8 cellular contexts compared by ENCODE assay signal in genomic region chr4:72569719-72570235, GRCh38. TPM values are rescaled to one million over a fixed set of nuclear protein-coding genes. Genes with fewer than 3 reads are reported as not detected.
DNase-seq lines count a peak whose midpoint lies in the region; ATAC-seq and TF ChIP-seq lines count a peak whose summit lies in the region.

No MANE protein-coding gene starts in this region.

- H3K27me3 ChIP-seq in H9 (ENCODE audit: insufficient read depth, low read length) (0 out of 2 replicates have a peak, but pooled peaks cover 2% of the 10 kb centered on the region), iPS-18a (ENCODE audit: control insufficient read depth, insufficient read depth, low read length) (peaks cover 7% of the 10 kb centered on the region), smooth muscle cell (ENCODE audit: low read depth) (no peaks in the 10 kb centered on the region)

- no peak overlapping the region for H2AK5ac ChIP-seq in H9 (ENCODE audit: insufficient read length, low read length)

- no peaks in the 10 kb centered on the region for H4K20me1 ChIP-seq in H9 (ENCODE audit: control insufficient read depth, insufficient read depth, insufficient read length)
- no peaks in the 10 kb centered on the region for H4K20me1 ChIP-seq in smooth muscle cell (ENCODE audit: low read depth)

- TF ChIP-seq CTCF in H9 (conservative IDR thresholded peaks at IDR 0.05): no peak
- no peak for TF ChIP-seq CTCF in smooth muscle cell (IDR thresholded peaks at IDR 0.05; ENCODE audit: borderline replicate concordance, insufficient read depth, poor library complexity, severe bottlenecking)

- H3K4ac ChIP-seq in H9 (ENCODE audit: low read depth, low read length): no peak overlapping the region

- H4K8ac ChIP-seq in H9 (replicated peaks; ENCODE audit: insufficient read length, low read depth, low read length): no peak overlapping the region

- peak overlapping the region; percentile 49 for H3K18ac ChIP-seq in H9 (ENCODE audit: insufficient read length, low read depth, low read length)

- no peak overlapping the region; the same call in 1 of the 2 replicates for H3K14ac ChIP-seq in H9 (ENCODE audit: insufficient read depth, low read length)

- peak overlapping the region in 1 of 3 experiments; percentile 23; a peak in 1 of 7 replicates for H3K27ac Mint-ChIP-seq in H9
- H3K27ac Mint-ChIP-seq in activated T-helper 2 cell treated with anti-CD3 and anti-CD28 coated beads, Interferon-gamma antibody, Interleukin-2, Interleukin-4, amounts not matched to agents 10 μg/mL and 5 μg/mL and 100 μg/mL, durations not matched to agents 14 hours and 24 hours and 36 hours: no peak overlapping the region

- peaks cover 22 to 24% of the 10 kb centered on the region in 2 experiments for H3K4me1 Mint-ChIP-seq in H9
- peaks cover 12% of the 10 kb centered on the region for H3K4me1 Mint-ChIP-seq in activated T-helper 2 cell treated with anti-CD3 and anti-CD28 coated beads, Interferon-gamma antibody, Interleukin-2, Interleukin-4, amounts not matched to agents 10 μg/mL and 5 μg/mL and 100 μg/mL, durations not matched to agents 14 hours and 24 hours and 36 hours (ENCODE audit: low read depth)

- peak overlapping the region; percentile 82 for H3K4me3 ChIP-seq in iPS-18a (ENCODE audit: low read length)
- H3K4me3 ChIP-seq in smooth muscle cell: peak overlapping the region; percentile 62

- ATAC-seq in HG03439 (IDR thresholded peaks at IDR 0.05; ENCODE audit: unreplicated experiment) (no peak), HG03045 (IDR thresholded peaks at IDR 0.05; ENCODE audit: unreplicated experiment) (no peak)

- H2BK120ac ChIP-seq in H9 (ENCODE audit: low read depth, low read length, poor library complexity, severe bottlenecking): no peak overlapping the region

- H3K4me1 ChIP-seq in H9 (ENCODE audit: insufficient read depth, low read length) (peaks cover 3% of the 10 kb centered on the region; the same call in 1 of the 2 replicates), iPS-18a (ENCODE audit: control insufficient read depth, low read depth, low read length) (peaks cover 16% of the 10 kb centered on the region), smooth muscle cell (ENCODE audit: low read depth) (peaks cover 7% of the 10 kb centered on the region)

- no peaks in the 10 kb centered on the region for H3F3A ChIP-seq in smooth muscle cell (ENCODE audit: low read depth)

- no peaks in the 10 kb centered on the region for H3K36me3 ChIP-seq in iPS-18a (ENCODE audit: control insufficient read depth, low read depth, low read length)
- H3K36me3 ChIP-seq in smooth muscle cell (ENCODE audit: low read depth): no peaks in the 10 kb centered on the region

- intact Hi-C loops in activated T-helper 2 cell treated with anti-CD3 and anti-CD28 coated beads, Interferon-gamma antibody, Interleukin-2, Interleukin-4, amounts not matched to agents 10 μg/mL and 5 μg/mL and 100 μg/mL, durations not matched to agents 14 hours and 24 hours and 36 hours (cut with micrococcal nuclease): no loop called here

- H3T11ph ChIP-seq in H9 (ENCODE audit: low read length): no peak overlapping the region

- H4K5ac ChIP-seq in H9 (ENCODE audit: insufficient read length, low read depth, low read length): no peak overlapping the region

- no peak overlapping the region for H2BK5ac ChIP-seq in H9 (ENCODE audit: insufficient read length, low read length)

- H4K91ac ChIP-seq in H9 (ENCODE audit: insufficient read length, low read depth, low read length): no peak overlapping the region

- H3K4me3 Mint-ChIP-seq in H9: peak overlapping the region; percentile 84 to 96
- peak overlapping the region; percentile 18 for H3K4me3 Mint-ChIP-seq in activated T-helper 2 cell treated with anti-CD3 and anti-CD28 coated beads, Interferon-gamma antibody, Interleukin-2, Interleukin-4, amounts not matched to agents 10 μg/mL and 5 μg/mL and 100 μg/mL, durations not matched to agents 14 hours and 24 hours and 36 hours (ENCODE audit: low read depth)

- H3K9ac ChIP-seq in H9 (ENCODE audit: extremely low read depth, insufficient read length, low read length): no peak overlapping the region
- peak overlapping the region; percentile 61 for H3K9ac ChIP-seq in iPS-18a (ENCODE audit: low read length)
- H3K9ac ChIP-seq in smooth muscle cell (ENCODE audit: low read depth): peak overlapping the region; percentile 46

- H3K27me3 Mint-ChIP-seq in H9 (ENCODE audit: low read depth): peaks cover 22% of the 10 kb centered on the region
- peaks cover 41% of the 10 kb centered on the region for H3K27me3 Mint-ChIP-seq in activated T-helper 2 cell treated with anti-CD3 and anti-CD28 coated beads, Interferon-gamma antibody, Interleukin-2, Interleukin-4, amounts not matched to agents 10 μg/mL and 5 μg/mL and 100 μg/mL, durations not matched to agents 14 hours and 24 hours and 36 hours (ENCODE audit: low read depth)

- no peaks in the 10 kb centered on the region for H3K79me2 ChIP-seq in H9 (ENCODE audit: insufficient read depth, low read length)
- no peaks in the 10 kb centered on the region for H3K79me2 ChIP-seq in smooth muscle cell (ENCODE audit: low read depth)

- H3K36me3 Mint-ChIP-seq in H9 (ENCODE audit: insufficient read depth in 1 of 3, low read depth in 3 of 3): no peaks in the 10 kb centered on the region
- H3K36me3 Mint-ChIP-seq in activated T-helper 2 cell treated with anti-CD3 and anti-CD28 coated beads, Interferon-gamma antibody, Interleukin-2, Interleukin-4, amounts not matched to agents 10 μg/mL and 5 μg/mL and 100 μg/mL, durations not matched to agents 14 hours and 24 hours and 36 hours (ENCODE audit: low read depth): no peaks in the 10 kb centered on the region

- H3K23ac ChIP-seq in H9 (ENCODE audit: insufficient read length, low read depth, low read length): no peak overlapping the region

- no peak for DNase-seq in H9
- DNase-seq in activated T-helper 2 cell treated with anti-CD3 and anti-CD28 coated beads, Interferon-gamma antibody, Interleukin-2, Interleukin-4, amounts not matched to agents 10 μg/mL and 5 μg/mL and 100 μg/mL, durations not matched to agents 14 hours and 24 hours and 36 hours (ENCODE audit: low spot score): no peak
- no peak for DNase-seq in smooth muscle cell (lab: John Stamatoyannopoulos, UW; ENCODE audit: unreplicated experiment)
- DNase-seq in SKM-1 (lab: John Stamatoyannopoulos, UW; ENCODE audit: unreplicated experiment): no peak
- no peak for DNase-seq in NCI-H69 (lab: John Stamatoyannopoulos, UW)

- no peak overlapping the region for H2BK12ac ChIP-seq in H9 (ENCODE audit: insufficient read length, low read depth, low read length)

- H3K4me2 ChIP-seq in H9 (ENCODE audit: insufficient read depth, insufficient read length, low read length): peak overlapping the region; percentile 52
- peak overlapping the region; percentile 88 for H3K4me2 ChIP-seq in smooth muscle cell

- H3K9me3 ChIP-seq in H9 (ENCODE audit: control insufficient read depth, low read depth, low read length): no peaks in the 10 kb centered on the region
- H3K9me3 ChIP-seq in iPS-18a (ENCODE audit: control insufficient read depth, low read depth, low read length): no peaks in the 10 kb centered on the region
- no peaks in the 10 kb centered on the region for H3K9me3 ChIP-seq in smooth muscle cell (replicated peaks; ENCODE audit: low read depth)

- no CpG with 5 or more reads among the region's 15 CpGs for WGBS in H9 (ENCODE audit: extremely low coverage, insufficient read length, low lambda C conversion rate)
- WGBS in smooth muscle cell (ENCODE audit: low lambda C conversion rate): 25% methylated on average over 15 of the region's 15 CpGs

- no peaks in the 10 kb centered on the region for H3K79me1 ChIP-seq in H9 (ENCODE audit: insufficient read depth, low read depth, low read length, poor library complexity, severe bottlenecking)

- H2BK15ac ChIP-seq in H9 (ENCODE audit: low read depth, low read length): no peak overlapping the region

- H3K27ac ChIP-seq in H9 (ENCODE audit: insufficient read length, low read depth, low read length): no peak overlapping the region
- no peak overlapping the region for H3K27ac ChIP-seq in iPS-18a (ENCODE audit: low read length)
- H3K27ac ChIP-seq in smooth muscle cell (ENCODE audit: low read depth): no peak overlapping the region

- H3K23me2 ChIP-seq in H9 (ENCODE audit: insufficient read length, low read depth, low read length, poor library complexity, severe bottlenecking): peaks cover 17% of the 10 kb centered on the region

- peak overlapping the region; percentile 92 for H2AFZ ChIP-seq in H9 (ENCODE audit: low read length)
- peak overlapping the region; percentile 92 for H2AFZ ChIP-seq in smooth muscle cell (ENCODE audit: low read depth)

- H2BK20ac ChIP-seq in H9 (ENCODE audit: low read depth, low read length, poor library complexity, severe bottlenecking): peak overlapping the region; percentile 26

- H3K56ac ChIP-seq in H9 (ENCODE audit: insufficient read length, low read depth, low read length): no peak overlapping the region

- H3K9me3 Mint-ChIP-seq in H9: no peaks in the 10 kb centered on the region
- no peaks in the 10 kb centered on the region for H3K9me3 Mint-ChIP-seq in activated T-helper 2 cell treated with anti-CD3 and anti-CD28 coated beads, Interferon-gamma antibody, Interleukin-2, Interleukin-4, amounts not matched to agents 10 μg/mL and 5 μg/mL and 100 μg/mL, durations not matched to agents 14 hours and 24 hours and 36 hours

RNA-seq across cellular contexts. Expression of gene ADAMTS3, which starts 0.8 kb away (rescaled TPM):
- 0.94 and 1.1 TPM in 2 replicates for total RNA-seq in H9 (2021)
- not detected in 2 replicates for total RNA-seq in activated T-helper 2 cell treated with anti-CD3 and anti-CD28 coated beads, Interferon-gamma antibody, Interleukin-2, Interleukin-4, amounts not matched to agents 10 μg/mL and 5 μg/mL and 100 μg/mL, durations not matched to agents 14 hours and 24 hours and 36 hours
- 2.2 and 3.1 TPM in 2 replicates for total RNA-seq in smooth muscle cell
- polyA plus RNA-seq in smooth muscle cell: 0.15 and 0.46 TPM in 2 replicates
